ENCODE assay signal across 11 cellular contexts in the genomic region with DNA sequence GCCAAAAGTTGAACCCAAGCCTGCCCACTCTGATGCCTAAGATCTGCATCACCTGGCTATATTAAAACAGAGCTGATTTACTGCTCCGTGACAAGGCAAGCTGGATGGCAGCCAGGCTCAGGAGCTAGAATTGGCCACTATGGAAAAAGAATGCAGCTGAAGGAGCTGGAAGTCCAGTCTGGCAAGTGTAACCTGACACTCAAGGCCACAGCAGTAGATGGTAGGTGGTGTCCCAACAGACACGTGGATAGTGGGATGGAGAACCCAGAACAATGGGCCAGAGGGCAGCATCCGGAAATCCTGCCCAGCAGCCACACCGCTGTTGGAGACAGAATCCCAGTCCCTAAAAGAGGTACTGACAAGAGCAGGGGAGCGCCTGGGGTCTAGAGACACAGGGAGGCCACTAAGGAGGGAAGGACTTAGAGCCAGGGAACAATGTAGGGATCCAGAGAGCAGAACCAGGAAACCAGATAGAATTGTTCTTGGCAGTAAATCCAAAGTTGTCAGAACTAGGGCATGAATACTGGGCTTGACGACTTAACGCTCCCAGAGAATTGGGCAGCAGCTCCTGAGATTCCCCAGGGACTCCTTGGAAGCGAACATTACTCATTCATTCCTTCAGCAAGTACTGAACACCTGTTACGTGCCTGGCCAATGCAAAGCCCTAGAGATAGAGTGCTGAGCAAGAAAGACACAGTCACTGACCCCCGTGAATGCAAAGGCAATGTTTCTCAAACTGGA.
DNase-seq lines count a peak whose midpoint lies in the region; ATAC-seq, FAIRE-seq and TF ChIP-seq lines count a peak whose summit lies in the region.
"Had no signal": no experiment of that assay in that cellular context is flagged by ENCODE, and none has a peak within 500 bp of the region (broad histone marks: within the 10 kb centered on the region; RNA-seq: fewer than 3 reads in every experiment).

No MANE protein-coding gene starts in this region.

- H3K27ac ChIP-seq in endothelial cell of umbilical vein (ENCODE audit: insufficient read depth, low read depth, low read length) (peak overlapping the region; percentile 51), neural progenitor cell (no peak overlapping the region)
- H3K27ac ChIP-seq: ovary had no signal

- DNase-seq in ELF-1 (ENCODE audit: low read depth, low spot score) (peak; percentile 1), NCI-H2029 treated with DMSO at 0.1 percent for 48 hours (lab: John Stamatoyannopoulos, UW) (peak; percentile 29), endothelial cell of umbilical vein (ENCODE audit: low read depth, low spot score) (peak; percentile 91), neural progenitor cell (ENCODE audit: low spot score) (peak; percentile 20), osteocyte (ENCODE audit: extremely low spot score, unreplicated experiment) (no peak), Kasumi-1 (lab: John Stamatoyannopoulos, UW) (no peak)
- DNase-seq: ovary had no signal

- H3K4me2 ChIP-seq in endothelial cell of umbilical vein (ENCODE audit: insufficient read depth, low read length) = peak overlapping the region; percentile 8
- H3K4me2 ChIP-seq in neural progenitor cell = no peak overlapping the region

- H3K9me3 ChIP-seq in endothelial cell of umbilical vein (replicated peaks; ENCODE audit: control insufficient read depth, insufficient read depth, low read length) (no peaks in the 10 kb centered on the region), neural progenitor cell (ENCODE audit: low read depth) (no peaks in the 10 kb centered on the region)
- H3K9me3 ChIP-seq: ovary had no signal

- H3K4me1 ChIP-seq in endothelial cell of umbilical vein (ENCODE audit: control insufficient read depth, extremely low read depth, insufficient read depth, low read length) (peaks cover 32% of the 10 kb centered on the region), neural progenitor cell (no peaks in the 10 kb centered on the region)

- H3K36me3 Mint-ChIP-seq in neural progenitor cell (no peaks in the 10 kb centered on the region), osteocyte (ENCODE audit: unreplicated experiment) (no peaks in the 10 kb centered on the region)

- no peak overlapping the region for H3K4me3 Mint-ChIP-seq in neural progenitor cell
- H3K4me3 Mint-ChIP-seq in osteocyte (ENCODE audit: unreplicated experiment) = no peak overlapping the region
- H3K4me3 Mint-ChIP-seq: dendritic cell treated with granulocyte-macrophage colony-stimulating factor and Interleukin-4, amounts not matched to agents 40 ng/mL and 50 ng/mL, for 4 days; T-helper 2 cell treated with Interferon-gamma antibody and Interleukin-4, amounts not matched to agents 5 μg/mL and 100 μg/mL, for 36 hours had no signal

- no peaks in the 10 kb centered on the region for H3F3A ChIP-seq in neural progenitor cell (ENCODE audit: low read depth)

- no peak overlapping the region for H2AFZ ChIP-seq in endothelial cell of umbilical vein (ENCODE audit: low read depth, low read length)
- H2AFZ ChIP-seq in neural progenitor cell (replicated peaks) = no peak overlapping the region

- H3K79me2 ChIP-seq in endothelial cell of umbilical vein (ENCODE audit: control insufficient read depth, insufficient read depth, low read length) (peaks cover 91% of the 10 kb centered on the region), neural progenitor cell (ENCODE audit: low read depth) (no peaks in the 10 kb centered on the region)

- peaks cover 4% of the 10 kb centered on the region for H3K27me3 Mint-ChIP-seq in neural progenitor cell (ENCODE audit: insufficient read depth, low read depth)
- H3K27me3 Mint-ChIP-seq in osteocyte (ENCODE audit: unreplicated experiment) = no peaks in the 10 kb centered on the region
- H3K27me3 Mint-ChIP-seq: dendritic cell treated with granulocyte-macrophage colony-stimulating factor and Interleukin-4, amounts not matched to agents 40 ng/mL and 50 ng/mL, for 4 days had no signal

- TF ChIP-seq CTCF in endothelial cell of umbilical vein (IDR thresholded peaks at IDR 0.05; ENCODE audit: extremely low read depth in 1 of 2, insufficient read depth in 1 of 2, low read depth in 1 of 2, low read length in 2 of 2) (no peak), neural progenitor cell (IDR thresholded peaks at IDR 0.05) (no peak), osteocyte (IDR thresholded peaks at IDR 0.05) (no peak)

- no peaks in the 10 kb centered on the region for H3K9me1 ChIP-seq in endothelial cell of umbilical vein (replicated peaks; ENCODE audit: control insufficient read depth, extremely low read depth, insufficient read depth, low read length)

- H3K27ac Mint-ChIP-seq in neural progenitor cell (no peak overlapping the region), osteocyte (ENCODE audit: unreplicated experiment) (no peak overlapping the region)
- H3K27ac Mint-ChIP-seq: dendritic cell treated with granulocyte-macrophage colony-stimulating factor and Interleukin-4, amounts not matched to agents 40 ng/mL and 50 ng/mL, for 4 days; T-helper 2 cell treated with Interferon-gamma antibody and Interleukin-4, amounts not matched to agents 5 μg/mL and 100 μg/mL, for 36 hours had no signal

- H3K27me3 ChIP-seq in endothelial cell of umbilical vein (ENCODE audit: control insufficient read depth in 2 of 2, insufficient read depth in 2 of 2, low read length in 2 of 2) = no peaks in the 10 kb centered on the region
- no peaks in the 10 kb centered on the region for H3K27me3 ChIP-seq in neural progenitor cell
- H3K27me3 ChIP-seq: ovary had no signal

- CTCF ChIA-PET in endothelial cell of umbilical vein (lab: Charles Lee) = interaction anchor here (0.7 to 0.9 kb wide), 4 partner anchors 18 to 192 kb away, joined by 3 to 5 read pairs (median 5); no protein-coding TSS in a partner anchor

- intact Hi-C loops in endothelial cell of umbilical vein (cut with micrococcal nuclease) = loop anchor here (2.0 kb wide), 1 partner anchor 88 kb away; no protein-coding TSS in a partner anchor

- no peaks in the 10 kb centered on the region for H3K36me3 ChIP-seq in endothelial cell of umbilical vein (ENCODE audit: control insufficient read depth in 2 of 2, extremely low read depth in 1 of 2, insufficient read depth in 2 of 2, low read length in 2 of 2)
- no peaks in the 10 kb centered on the region for H3K36me3 ChIP-seq in neural progenitor cell
- H3K36me3 ChIP-seq: ovary had no signal

- peaks cover 8% of the 10 kb centered on the region for H4K20me1 ChIP-seq in endothelial cell of umbilical vein (replicated peaks; ENCODE audit: control insufficient read depth, extremely low read depth, insufficient read depth, low read length)
- no peaks in the 10 kb centered on the region for H4K20me1 ChIP-seq in neural progenitor cell (ENCODE audit: low read depth)

- dilution Hi-C loops in endothelial cell of umbilical vein (cut with MboI; ENCODE audit: extremely low pct_ligation_motif_present, low sequenced_read_pairs) = no loop called here

- H3K4me1 Mint-ChIP-seq in neural progenitor cell = peaks cover 4% of the 10 kb centered on the region
- no peaks in the 10 kb centered on the region for H3K4me1 Mint-ChIP-seq in osteocyte (ENCODE audit: unreplicated experiment)

- no peak for ATAC-seq in GM18517 (IDR thresholded peaks at IDR 0.05; ENCODE audit: unreplicated experiment)
- no peak for ATAC-seq in HG02885 (IDR thresholded peaks at IDR 0.05; ENCODE audit: poor library complexity, unreplicated experiment)

- peaks cover 6% of the 10 kb centered on the region for H3K9me3 Mint-ChIP-seq in neural progenitor cell
- H3K9me3 Mint-ChIP-seq in osteocyte (ENCODE audit: unreplicated experiment) = peaks cover 7% of the 10 kb centered on the region

- peak; percentile 85 for FAIRE-seq in endothelial cell of umbilical vein (lab: Jason Lieb, UNC)

- POLR2A ChIA-PET in endothelial cell of umbilical vein (lab: Charles Lee) = no interaction called here

- TF ChIP-seq POLR2A in endothelial cell of umbilical vein (IDR thresholded peaks at IDR 0.05; ENCODE audit: low read depth, low read length) = no peak

- no peak overlapping the region for H3K9ac ChIP-seq in endothelial cell of umbilical vein (replicated peaks; ENCODE audit: extremely low read depth, insufficient read depth, low read length)
- no peak overlapping the region for H3K9ac ChIP-seq in neural progenitor cell

- H3K4me3 ChIP-seq in endothelial cell of umbilical vein (replicated peaks in 1 of 3; ENCODE audit: insufficient read depth in 1 of 3, low read depth in 1 of 3, low read length in 3 of 3) (no peak overlapping the region), neural progenitor cell (no peak overlapping the region)
- H3K4me3 ChIP-seq: ovary had no signal

- no TSS peak for BruUV-seq in endothelial cell of umbilical vein (replicated peaks; lab: Mats Ljungman, UMichigan)

TF ChIP-seq in endothelial cell of umbilical vein, 7 proteins besides CTCF, POLR2A, EP300 and RAD21:
- TF ChIP-seq MYC (IDR thresholded peaks at IDR 0.05; ENCODE audit: low read depth, low read length) (no peak), POLR2AphosphoS5 (IDR thresholded peaks at IDR 0.05; ENCODE audit: insufficient read depth, low read depth, low read length) (no peak), FOS (IDR thresholded peaks at IDR 0.05; ENCODE audit: borderline replicate concordance, insufficient read depth, low read length) (no peak), GATA2 (IDR thresholded peaks at IDR 0.05; ENCODE audit: insufficient read depth, insufficient read length, low read depth, low read length) (no peak), EZH2 (IDR thresholded peaks at IDR 0.05; ENCODE audit: borderline replicate concordance, low read depth, low read length, severe bottlenecking) (no peak)
- TF ChIP-seq, protein P1, sequence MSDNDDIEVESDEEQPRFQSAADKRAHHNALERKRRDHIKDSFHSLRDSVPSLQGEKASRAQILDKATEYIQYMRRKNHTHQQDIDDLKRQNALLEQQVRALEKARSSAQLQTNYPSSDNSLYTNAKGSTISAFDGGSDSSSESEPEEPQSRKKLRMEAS (IDR thresholded peaks at IDR 0.05; ENCODE audit: insufficient read depth, insufficient read length) = peak; percentile 73
TF ChIP-seq in endothelial cell of umbilical vein: peak in this region for 1.

Comparison
In these comparisons a context has a peak if more than half of its experiments do, and no peak if none do; other contexts are left out.
1. DNase-seq: peak in ELF-1 (single experiment), NCI-H2029 treated with DMSO at 0.1 percent for 48 hours (single experiment), endothelial cell of umbilical vein (single experiment) and neural progenitor cell (single experiment); none in osteocyte (single experiment) and Kasumi-1 (0 of 2).